In the genomic region with DNA sequence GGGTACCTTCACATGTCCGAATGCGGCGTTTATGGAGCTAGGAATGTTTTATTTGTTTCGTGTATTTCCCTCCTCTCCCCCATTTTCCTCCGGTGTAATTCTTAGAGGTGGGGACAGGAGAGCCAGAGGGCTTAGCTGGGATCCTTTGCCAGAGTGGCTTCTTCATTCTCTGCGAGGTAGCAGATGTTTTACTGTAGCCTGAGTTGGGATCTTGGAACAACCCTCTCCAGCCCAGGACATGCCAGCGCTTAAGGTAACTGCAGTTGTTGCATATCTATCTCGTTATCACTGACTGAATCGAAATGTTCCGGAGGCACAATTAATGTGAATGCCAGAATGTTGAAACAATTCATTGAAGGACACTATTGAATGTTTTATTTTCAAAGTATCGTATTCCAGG, we compare ENCODE assay signal across 14 cellular contexts. TPM values are rescaled to one million over a fixed set of nuclear protein-coding genes. Genes with fewer than 3 reads are reported as not detected.
DNase-seq lines count a peak whose midpoint lies in the region; ATAC-seq and TF ChIP-seq lines count a peak whose summit lies in the region.
"Had no signal": no experiment of that assay in that cellular context is flagged by ENCODE, and none has a peak within 500 bp of the region (broad histone marks: within the 10 kb centered on the region; RNA-seq: fewer than 3 reads in every experiment).

No MANE protein-coding gene starts in this region.

- H3K4me2 ChIP-seq in skeletal muscle satellite cell (ENCODE audit: low read length), result peak overlapping the region; percentile 85

- no peak overlapping the region for H3K27ac ChIP-seq in cardiac muscle cell
- H3K27ac ChIP-seq: gastroesophageal sphincter, prostate gland had no signal

- DNase-seq in cardiac muscle cell (ENCODE audit: low read depth in 1 of 2, low spot score in 1 of 2) (no peak), Right ventricle myocardium superior (no peak), adipocyte (ENCODE audit: low read depth) (no peak), SW480 (ENCODE audit: low spot score) (no peak)
- DNase-seq: HCEC 1CT; NCI-H2107; OCI-M1; stimulated activated naive B cell treated with anti-CD40 and anti-IgM and Interleukin-4, amounts not matched to agents 10 μg/mL and 1 μg/mL and 100 μg/mL, for 72 hours had no signal

- H3K27me3 ChIP-seq in cardiac muscle cell (no peaks in the 10 kb centered on the region), adipocyte (replicated peaks; ENCODE audit: control insufficient read depth, insufficient read depth, low read length) (no peaks in the 10 kb centered on the region), iPS-15b (ENCODE audit: control insufficient read depth, insufficient read depth, low read length) (peaks cover 13% of the 10 kb centered on the region), skeletal muscle satellite cell (ENCODE audit: control insufficient read depth, insufficient read depth, low read length) (no peaks in the 10 kb centered on the region)

- no peaks in the 10 kb centered on the region for H3K9me3 ChIP-seq in cardiac muscle cell (ENCODE audit: low read depth)
- H3K9me3 ChIP-seq in adipocyte (ENCODE audit: control insufficient read depth, low read length), result no peaks in the 10 kb centered on the region
- H3K9me3 ChIP-seq in iPS-15b (ENCODE audit: control insufficient read depth, insufficient read depth, low read length), result no peaks in the 10 kb centered on the region
- H3K9me3 ChIP-seq in skeletal muscle satellite cell (replicated peaks; ENCODE audit: low read length), result no peaks in the 10 kb centered on the region
- H3K9me3 ChIP-seq: gastroesophageal sphincter, prostate gland had no signal

- H3K9ac ChIP-seq in adipocyte (ENCODE audit: low read length) (no peak overlapping the region), iPS-15b (ENCODE audit: low read depth, low read length) (no peak overlapping the region), skeletal muscle satellite cell (ENCODE audit: low read depth, low read length) (no peak overlapping the region)

- ATAC-seq in Right ventricle myocardium superior (ENCODE audit: poor library complexity) (no peak), GM21423 (IDR thresholded peaks at IDR 0.05; ENCODE audit: unreplicated experiment) (no peak)
- no peak for ATAC-seq in activated CD4-positive, CD25-positive, alpha-beta regulatory T cell treated with anti-CD3 and anti-CD28 coated beads, Interleukin-2, amount 50 U/mL, for 24 hours
- ATAC-seq: gastroesophageal sphincter had no signal

- H3K36me3 ChIP-seq in cardiac muscle cell, result no peaks in the 10 kb centered on the region
- no peaks in the 10 kb centered on the region for H3K36me3 ChIP-seq in adipocyte (ENCODE audit: control insufficient read depth, insufficient read depth, low read length, severe bottlenecking)
- no peaks in the 10 kb centered on the region for H3K36me3 ChIP-seq in iPS-15b (ENCODE audit: control insufficient read depth, insufficient read depth, low read length)
- H3K36me3 ChIP-seq in skeletal muscle satellite cell (ENCODE audit: insufficient read depth, low read length), result no peaks in the 10 kb centered on the region
- H3K36me3 ChIP-seq: gastroesophageal sphincter, prostate gland had no signal

- H3K4me3 ChIP-seq in cardiac muscle cell (peak overlapping the region; percentile 23), adipocyte (ENCODE audit: low read length) (peak overlapping the region; percentile 73), iPS-15b (ENCODE audit: low read depth, low read length) (peak overlapping the region; percentile 51), skeletal muscle satellite cell (ENCODE audit: low read length) (peak overlapping the region; percentile 51)
- H3K4me3 ChIP-seq: gastroesophageal sphincter, prostate gland had no signal

- peaks cover 6% of the 10 kb centered on the region for H3K4me1 ChIP-seq in cardiac muscle cell (ENCODE audit: low read depth)
- H3K4me1 ChIP-seq in adipocyte (ENCODE audit: control insufficient read depth, insufficient read depth, low read length), result peaks cover 3% of the 10 kb centered on the region
- no peaks in the 10 kb centered on the region for H3K4me1 ChIP-seq in iPS-15b (ENCODE audit: control insufficient read depth, insufficient read depth, low read length)
- peaks cover 3% of the 10 kb centered on the region for H3K4me1 ChIP-seq in skeletal muscle satellite cell (ENCODE audit: control insufficient read depth, insufficient read depth, low read length)
- H3K4me1 ChIP-seq: prostate gland had no signal

- TF ChIP-seq CTCF in cardiac muscle cell (IDR thresholded peaks at IDR 0.05; ENCODE audit: low read depth, low read length), result no peak

- intact Hi-C loops in Right ventricle myocardium superior (cut with DNase I), result no loop called here

RNA-seq across cellular contexts. Expression of a gene that starts 59.0 kb away (rescaled TPM):
- total RNA-seq in cardiac muscle cell, result 4.8 and 7.6 TPM in 2 replicates
- polyA plus RNA-seq in cardiac muscle cell, result 12.3 and 19.4 TPM in 2 replicates
- total RNA-seq in Right ventricle myocardium superior, result 13.6 TPM
- 32.2 and 37.8 TPM in 2 replicates for total RNA-seq in skeletal muscle satellite cell (2012; rRNA removed)

Comparison
In these comparisons a context has a peak if more than half of its experiments do, and no peak if none do; other contexts are left out.
1. H3K4me3 ChIP-seq: peak in every context shown above with its lines; median percentile 73 in adipocyte; 51 in iPS-15b; 51 in skeletal muscle satellite cell; 23 in cardiac muscle cell.